Comparison of ENCODE assay signal across 8 cellular contexts in genomic region chr19:47036233-47036651, GRCh38. TPM values are rescaled to one million over a fixed set of nuclear protein-coding genes. Genes with fewer than 3 reads are reported as not detected.
DNase-seq lines count a peak whose midpoint lies in the region; ATAC-seq and TF ChIP-seq lines count a peak whose summit lies in the region.

No MANE protein-coding gene starts in this region.

- H3K9me3 Mint-ChIP-seq in activated T-cell treated with anti-CD3 and anti-CD28 coated beads, Interleukin-2, amount 50 U/mL, for 72 hours: no peaks in the 10 kb centered on the region
- peaks cover 0 to 2% (median 0%) of the 10 kb centered on the region in 11 donors for H3K9me3 Mint-ChIP-seq in naive thymus-derived CD4-positive, alpha-beta T cell

- H3K36me3 ChIP-seq in OCI-LY7 (ENCODE audit: insufficient read depth, low read length): no peaks in the 10 kb centered on the region
- H3K36me3 ChIP-seq in duodenal mucosa (ENCODE audit: control insufficient read depth in 1 of 2, insufficient read depth in 2 of 2, low read length in 2 of 2): no peaks in the 10 kb centered on the region
- H3K36me3 ChIP-seq in naive thymus-derived CD4-positive, alpha-beta T cell (ENCODE audit: control insufficient read depth in 2 of 3, insufficient read depth in 3 of 3, low read length in 3 of 3): no peaks in the 10 kb centered on the region

- H4K20me1 ChIP-seq in OCI-LY7 (ENCODE audit: insufficient read depth, low read length): no peaks in the 10 kb centered on the region

- peak overlapping the region; percentile 86 for H3K27ac ChIP-seq in OCI-LY7 (ENCODE audit: low read depth, low read length, poor library complexity, severe bottlenecking)
- no peak overlapping the region for H3K27ac ChIP-seq in duodenal mucosa (ENCODE audit: low read depth, low read length)
- peak overlapping the region; percentile 62 for H3K27ac ChIP-seq in naive thymus-derived CD4-positive, alpha-beta T cell (ENCODE audit: low read depth, low read length)

- peak overlapping the region; percentile 89; the same call in 1 of the 2 replicates for H2AFZ ChIP-seq in OCI-LY7 (ENCODE audit: low read length)

- peak overlapping the region; percentile 85 for H3K27ac Mint-ChIP-seq in activated T-cell treated with anti-CD3 and anti-CD28 coated beads, Interleukin-2, amount 50 U/mL, for 72 hours
- peak overlapping the region; percentile 71 to 93 (median 85) for H3K27ac Mint-ChIP-seq in naive thymus-derived CD4-positive, alpha-beta T cell

- no peak for DNase-seq in activated T-cell treated with anti-CD3 and anti-CD28 coated beads, Interleukin-2, amount 50 U/mL, for 72 hours
- DNase-seq in activated T-cell treated with anti-CD3 and anti-CD28 coated beads, Interleukin-2, amount 50 U/mL, for 1 hour: no peak
- DNase-seq in OCI-LY7 (ENCODE audit: low spot score): no peak
- DNase-seq in naive thymus-derived CD4-positive, alpha-beta T cell: no peak
- no peak for DNase-seq in 8988T
- no peak for DNase-seq in hepatic stellate cell (ENCODE audit: low spot score)

- H3K4me1 ChIP-seq in OCI-LY7 (ENCODE audit: insufficient read depth, low read length, poor library complexity, severe bottlenecking) (peaks cover 20% of the 10 kb centered on the region), duodenal mucosa (ENCODE audit: control insufficient read depth in 1 of 2, insufficient read depth in 2 of 2, low read length in 2 of 2) (peaks cover 7 to 19% of the 10 kb centered on the region in 2 donors)
- H3K4me1 ChIP-seq in naive thymus-derived CD4-positive, alpha-beta T cell (ENCODE audit: control insufficient read depth in 2 of 2, insufficient read depth in 2 of 2, low read length in 2 of 2): peaks cover 11 to 13% of the 10 kb centered on the region in 2 donors

- H3K27me3 ChIP-seq in duodenal mucosa (ENCODE audit: control insufficient read depth in 1 of 2, insufficient read depth in 2 of 2, low read length in 2 of 2): peaks cover 4 to 7% of the 10 kb centered on the region in 2 donors
- H3K27me3 ChIP-seq in naive thymus-derived CD4-positive, alpha-beta T cell (ENCODE audit: control insufficient read depth in 2 of 2, insufficient read depth in 2 of 2, low read length in 2 of 2): no peaks in the 10 kb centered on the region

- H3K4me3 ChIP-seq in OCI-LY7 (ENCODE audit: low read depth, low read length, poor library complexity, severe bottlenecking) (peak overlapping the region; percentile 70), duodenal mucosa (ENCODE audit: low read depth in 1 of 2, low read length in 2 of 2) (peak overlapping the region; percentile 62 to 72)
- peak overlapping the region; percentile 74 for H3K4me3 ChIP-seq in naive thymus-derived CD4-positive, alpha-beta T cell (ENCODE audit: low read length)

- BruUV-seq in OCI-LY7 (replicated peaks; lab: Mats Ljungman, UMichigan): no TSS peak

- H3K9me2 ChIP-seq in OCI-LY7 (ENCODE audit: insufficient read depth, low read length): no peaks in the 10 kb centered on the region

- no peak for TF ChIP-seq CTCF in OCI-LY7 (conservative IDR thresholded peaks at IDR 0.05; ENCODE audit: low read length)

- CTCF ChIA-PET in OCI-LY7 (lab: Charles Lee; ENCODE audit: unreplicated experiment): no interaction called here
- CTCF ChIA-PET in naive thymus-derived CD4-positive, alpha-beta T cell (lab: Charles Lee): interaction anchor here (0.6 to 3.0 kb wide), 10 partner anchors 12 to 180 kb away, joined by 3 to 16 read pairs (median 3); partner anchors contain the start of genes ARHGAP35, TMEM160 and ZC3H4

- intact Hi-C loops in OCI-LY7 (cut with micrococcal nuclease; ENCODE audit: unreplicated experiment): no loop called here
- intact Hi-C loops in naive thymus-derived CD4-positive, alpha-beta T cell (cut with micrococcal nuclease): loop anchor here (1.0 to 10.0 kb wide), 2 partner anchors 74 to 209 kb away; no protein-coding TSS in a partner anchor

- peaks cover 37% of the 10 kb centered on the region for H3K4me1 Mint-ChIP-seq in activated T-cell treated with anti-CD3 and anti-CD28 coated beads, Interleukin-2, amount 50 U/mL, for 72 hours (ENCODE audit: low read depth)
- H3K4me1 Mint-ChIP-seq in naive thymus-derived CD4-positive, alpha-beta T cell: peaks cover 7 to 23% (median 16%) of the 10 kb centered on the region in 7 donors

- POLR2A ChIA-PET in OCI-LY7 (lab: Charles Lee): interaction anchor here (1.0 kb wide), 2 partner anchors 77 to 130 kb away, joined by 3 read pairs; partner anchors contain the start of gene ZC3H4
- POLR2A ChIA-PET in naive thymus-derived CD4-positive, alpha-beta T cell (lab: Charles Lee): interaction anchor here (0.6 to 2.0 kb wide), 5 partner anchors 9 to 141 kb away, joined by 3 to 18 read pairs (median 4); partner anchors contain the start of gene ZC3H4

- no peaks in the 10 kb centered on the region for H3K27me3 Mint-ChIP-seq in activated T-cell treated with anti-CD3 and anti-CD28 coated beads, Interleukin-2, amount 50 U/mL, for 72 hours (ENCODE audit: low read depth)
- peaks cover 0 to 21% (median 8%) of the 10 kb centered on the region in 5 donors for H3K27me3 Mint-ChIP-seq in naive thymus-derived CD4-positive, alpha-beta T cell

- H3K4me2 ChIP-seq in OCI-LY7 (ENCODE audit: low read length): peak overlapping the region; percentile 91

- H3K4me3 Mint-ChIP-seq in activated T-cell treated with anti-CD3 and anti-CD28 coated beads, Interleukin-2, amount 50 U/mL, for 72 hours: peak overlapping the region; percentile 88 to 93
- H3K4me3 Mint-ChIP-seq in naive thymus-derived CD4-positive, alpha-beta T cell: peak overlapping the region; percentile 83 to 97 (median 92)

- H3K79me2 ChIP-seq in OCI-LY7 (ENCODE audit: insufficient read depth, low read depth, low read length): no peaks in the 10 kb centered on the region

- H3K9ac ChIP-seq in duodenal mucosa (ENCODE audit: low read depth in 1 of 2, low read length in 2 of 2): peak overlapping the region; percentile 75 to 76

- no peaks in the 10 kb centered on the region for H3K9me3 ChIP-seq in OCI-LY7 (ENCODE audit: low read length)
- H3K9me3 ChIP-seq in duodenal mucosa (ENCODE audit: control insufficient read depth in 1 of 2, low read length in 2 of 2): no peaks in the 10 kb centered on the region
- no peaks in the 10 kb centered on the region for H3K9me3 ChIP-seq in naive thymus-derived CD4-positive, alpha-beta T cell (ENCODE audit: control insufficient read depth in 2 of 3, low read length in 3 of 3)

- no peaks in the 10 kb centered on the region for H3K36me3 Mint-ChIP-seq in activated T-cell treated with anti-CD3 and anti-CD28 coated beads, Interleukin-2, amount 50 U/mL, for 72 hours (ENCODE audit: insufficient read depth in 2 of 2)
- H3K36me3 Mint-ChIP-seq in naive thymus-derived CD4-positive, alpha-beta T cell: peaks cover 0 to under 1% (median 0%) of the 10 kb centered on the region in 5 donors

- no peak for ATAC-seq in activated T-cell treated with anti-CD3 and anti-CD28 coated beads, Interleukin-2, amount 50 U/mL, for 72 hours (replicated peaks in 1 of 2)
- peak; percentile 15 for ATAC-seq in naive thymus-derived CD4-positive, alpha-beta T cell
- no peak for ATAC-seq in HG03095 (IDR thresholded peaks at IDR 0.05; ENCODE audit: unreplicated experiment)

RNA-seq across cellular contexts. Expression of gene TMEM160, which starts 12.2 kb away (rescaled TPM):
- 10 to 100 TPM; 30.8 TPM for total RNA-seq in activated T-cell treated with anti-CD3 and anti-CD28 coated beads, Interleukin-2, amount 50 U/mL, for 72 hours
- total RNA-seq in OCI-LY7 (2014; rRNA removed; shearing (Covaris generic)): 82.3 and 105 TPM in 2 replicates
- 42.5 and 44.8 TPM in 2 replicates for total RNA-seq in OCI-LY7 (2022)
- total RNA-seq in naive thymus-derived CD4-positive, alpha-beta T cell: 10 to 100 TPM; 23.1 to 46.3 (median 26.0) TPM
- polyA plus RNA-seq in naive thymus-derived CD4-positive, alpha-beta T cell: 100 to 1,000 TPM; 131 TPM

RNA-seq across cellular contexts. Expression of gene NPAS1, which starts 16.6 kb away (rescaled TPM):
- 1 to 10 TPM in 1 of 2 donors, under 1 TPM in 1; 0.55 to 1.1 TPM for total RNA-seq in activated T-cell treated with anti-CD3 and anti-CD28 coated beads, Interleukin-2, amount 50 U/mL, for 72 hours
- total RNA-seq in OCI-LY7 (2014; rRNA removed; shearing (Covaris generic)): 3.4 and 3.5 TPM in 2 replicates
- 8.4 and 14.1 TPM in 2 replicates for total RNA-seq in OCI-LY7 (2022)
- total RNA-seq in naive thymus-derived CD4-positive, alpha-beta T cell: 1 to 10 TPM in 1 of 5 experiments, under 1 TPM in 2, not detected in 2; 0.27 to 1.2 (median 0.61) TPM
- polyA plus RNA-seq in naive thymus-derived CD4-positive, alpha-beta T cell: under 1 TPM; 0.48 to 0.58 TPM
